9 cellular contexts compared by ENCODE assay signal in genomic region chr7:142797342-142797798, GRCh38. TPM values are rescaled to one million over a fixed set of nuclear protein-coding genes. Genes with fewer than 3 reads are reported as not detected.
DNase-seq lines count a peak whose midpoint lies in the region; ATAC-seq, FAIRE-seq and TF ChIP-seq lines count a peak whose summit lies in the region.
"Had no signal": no experiment of that assay in that cellular context is flagged by ENCODE, and none has a peak within 500 bp of the region (broad histone marks: within the 10 kb centered on the region; RNA-seq: fewer than 3 reads in every experiment).

No MANE protein-coding gene starts in this region.

- H3K36me3 Mint-ChIP-seq in activated naive CD4-positive, alpha-beta T cell treated with anti-CD3 and anti-CD28 coated beads for 36 hours (ENCODE audit: low read depth) = peaks cover 82% of the 10 kb centered on the region

- TF ChIP-seq CTCF in tibial artery (IDR thresholded peaks at IDR 0.05) (no peak), D721Med (IDR thresholded peaks at IDR 0.05; ENCODE audit: insufficient read depth, missing control alignments) (no peak)

- intact Hi-C loops in activated naive CD4-positive, alpha-beta T cell treated with anti-CD3 and anti-CD28 coated beads for 36 hours (cut with micrococcal nuclease) = no loop called here
- intact Hi-C loops in tibial artery (cut with DNase I; ENCODE audit: low total_unique reads) = no loop called here

- no peaks in the 10 kb centered on the region for H3K9me3 Mint-ChIP-seq in activated naive CD4-positive, alpha-beta T cell treated with anti-CD3 and anti-CD28 coated beads for 36 hours

- CTCF ChIA-PET in activated naive CD4-positive, alpha-beta T cell treated with anti-CD3 and anti-CD28 coated beads for 36 hours (lab: Charles Lee) = interaction anchor here (1.0 to 21.5 kb wide), 7 partner anchors 8 to 477 kb away, joined by 3 to 382 read pairs (median 4); no protein-coding TSS in a partner anchor

- no peak for DNase-seq in activated naive CD4-positive, alpha-beta T cell treated with anti-CD3 and anti-CD28 coated beads for 36 hours
- DNase-seq in left kidney (ENCODE audit: low read depth, low spot score) (peak; percentile 21), tibial artery (no peak), RKO (ENCODE audit: low spot score) (no peak), D721Med (ENCODE audit: insufficient read length, low spot score) (no peak), COLO668 (lab: John Stamatoyannopoulos, UW; ENCODE audit: unreplicated experiment) (no peak)

- H3K9me3 ChIP-seq in tibial artery = no peaks in the 10 kb centered on the region

- peaks cover 0 to 52% of the 10 kb centered on the region in 2 donors for H3K27me3 ChIP-seq in tibial artery

- no peaks in the 10 kb centered on the region for H3K36me3 ChIP-seq in tibial artery

- no peak overlapping the region for H3K27ac ChIP-seq in tibial artery

- H3K27ac Mint-ChIP-seq in activated naive CD4-positive, alpha-beta T cell treated with anti-CD3 and anti-CD28 coated beads for 36 hours = peak overlapping the region; percentile 99

- peaks cover 63% of the 10 kb centered on the region for H3K4me1 Mint-ChIP-seq in activated naive CD4-positive, alpha-beta T cell treated with anti-CD3 and anti-CD28 coated beads for 36 hours (ENCODE audit: low read depth)

- peak; percentile 49 for ATAC-seq in GM18867 (IDR thresholded peaks at IDR 0.05; ENCODE audit: unreplicated experiment)
- peak; percentile 28 for ATAC-seq in HG02884 (IDR thresholded peaks at IDR 0.05; ENCODE audit: unreplicated experiment)

- H3K4me3 ChIP-seq in tibial artery = peak overlapping the region; percentile 27 to 45

- peak overlapping the region; percentile 88 for H3K4me3 Mint-ChIP-seq in activated naive CD4-positive, alpha-beta T cell treated with anti-CD3 and anti-CD28 coated beads for 36 hours

- H3K27me3 Mint-ChIP-seq in activated naive CD4-positive, alpha-beta T cell treated with anti-CD3 and anti-CD28 coated beads for 36 hours (ENCODE audit: low read depth) = no peaks in the 10 kb centered on the region

- FAIRE-seq in D721Med (lab: Jason Lieb, UNC) = no peak

- H3K4me1 ChIP-seq in tibial artery = peaks cover 0 to 21% (median 18%) of the 10 kb centered on the region in 4 donors

RNA-seq across cellular contexts. Expression of gene PRSS2, which starts 26.6 kb away (rescaled TPM):
- total RNA-seq in activated naive CD4-positive, alpha-beta T cell treated with anti-CD3 and anti-CD28 coated beads for 36 hours = under 1 TPM in 1 of 2 experiments, not detected in 1; 0.50 TPM
- total RNA-seq: HT1080 had no signal

RNA-seq across cellular contexts. Expression of gene PRSS1, which starts 48.1 kb away (rescaled TPM):
- total RNA-seq in activated naive CD4-positive, alpha-beta T cell treated with anti-CD3 and anti-CD28 coated beads for 36 hours = not detected
- total RNA-seq: HT1080 had no signal

RNA-seq across cellular contexts. Expression of gene EPHB6, which starts 57.5 kb away (rescaled TPM):
- total RNA-seq in activated naive CD4-positive, alpha-beta T cell treated with anti-CD3 and anti-CD28 coated beads for 36 hours = 10 to 100 TPM; 22.1 to 22.8 TPM
